In genomic region chr9:137071282-137071681, GRCh38 we compare ENCODE assay signal across 1 cellular context.
TF ChIP-seq lines count a peak whose summit lies in the region.

No MANE protein-coding gene starts in this region.

TF ChIP-seq in WTC11, 78 proteins besides CTCF, POLR2A, EP300 and RAD21 (continued from another document):
- TF ChIP-seq ZNF425 (CRISPR knock-in tag; conservative IDR thresholded peaks at IDR 0.05) (no peak), NFYB (CRISPR knock-in tag; conservative IDR thresholded peaks at IDR 0.05; ENCODE audit: low read depth) (no peak), OVOL2 (CRISPR knock-in tag; IDR thresholded peaks at IDR 0.05; ENCODE audit: borderline replicate concordance) (no peak), ZNF219 (CRISPR knock-in tag; IDR thresholded peaks at IDR 0.05; ENCODE audit: borderline replicate concordance) (no peak), PRRX2 (CRISPR knock-in tag; IDR thresholded peaks at IDR 0.05) (no peak), HMGA2 (CRISPR knock-in tag; IDR thresholded peaks at IDR 0.05) (no peak), JUN (CRISPR knock-in tag; IDR thresholded peaks at IDR 0.05) (no peak), MXD4 (CRISPR knock-in tag; IDR thresholded peaks at IDR 0.05; ENCODE audit: borderline replicate concordance) (no peak)
- TF ChIP-seq, protein P1, sequence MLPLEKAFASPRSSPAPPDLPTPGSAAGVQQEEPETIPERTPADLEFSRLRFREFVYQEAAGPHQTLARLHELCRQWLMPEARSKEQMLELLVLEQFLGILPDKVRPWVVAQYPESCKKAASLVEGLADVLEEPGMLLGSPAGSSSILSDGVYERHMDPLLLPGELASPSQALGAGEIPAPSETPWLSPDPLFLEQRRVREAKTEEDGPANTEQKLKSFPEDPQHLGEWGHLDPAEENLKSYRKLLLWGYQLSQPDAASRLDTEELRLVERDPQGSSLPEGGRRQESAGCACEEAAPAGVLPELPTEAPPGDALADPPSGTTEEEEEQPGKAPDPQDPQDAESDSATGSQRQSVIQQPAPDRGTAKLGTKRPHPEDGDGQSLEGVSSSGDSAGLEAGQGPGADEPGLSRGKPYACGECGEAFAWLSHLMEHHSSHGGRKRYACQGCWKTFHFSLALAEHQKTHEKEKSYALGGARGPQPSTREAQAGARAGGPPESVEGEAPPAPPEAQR (CRISPR knock-in tag; IDR thresholded peaks at IDR 0.05): no peak
